ENCODE assay signal across 8 cellular contexts in the genomic region with DNA sequence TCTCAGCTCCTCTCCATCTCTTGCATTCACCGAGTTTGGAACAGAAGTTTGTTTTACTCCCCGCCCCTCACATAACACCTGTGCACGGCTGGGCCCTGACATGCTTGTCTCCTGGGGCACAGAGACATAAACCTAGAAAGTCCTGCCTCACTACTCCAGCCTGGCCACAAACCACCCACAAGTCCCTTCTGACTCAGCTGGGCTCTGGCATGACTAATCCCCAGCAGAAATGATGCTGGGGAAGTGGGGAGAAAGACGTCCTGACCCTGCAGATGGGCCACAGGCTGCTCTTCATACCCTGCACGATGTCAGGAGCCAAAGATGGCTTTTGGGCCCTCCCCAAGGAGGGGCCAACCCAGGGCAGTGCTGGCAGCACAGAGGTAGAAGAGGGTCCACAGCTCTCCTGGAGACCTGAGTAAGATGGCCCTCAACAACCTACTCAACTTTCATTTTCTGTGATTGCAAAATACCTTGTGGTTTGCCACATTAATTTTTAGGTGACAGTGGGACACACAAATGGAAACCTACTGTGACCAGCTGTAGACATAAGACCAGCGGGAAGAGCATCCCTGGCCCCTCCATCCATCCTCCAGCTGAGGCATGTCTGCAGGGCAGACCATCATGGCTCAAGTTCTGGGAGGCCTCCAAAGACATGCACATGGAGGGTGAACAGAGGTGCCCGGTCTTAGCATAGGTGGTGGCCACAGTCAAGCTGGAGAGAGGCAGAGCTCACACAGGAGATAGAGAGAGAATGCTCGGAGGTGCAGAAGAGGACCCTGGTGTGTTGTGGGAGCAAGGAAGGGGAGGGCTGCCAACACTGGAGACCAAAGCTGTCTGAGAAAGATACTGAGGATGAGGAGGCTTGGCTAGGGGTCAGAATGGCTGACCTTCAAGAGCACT. TPM values are rescaled to one million over a fixed set of nuclear protein-coding genes. Genes with fewer than 3 reads are reported as not detected.
A peak's percentile ranks its signal among the peaks of the same experiment; 100 is the strongest.
DNase-seq lines count a peak whose midpoint lies in the region; ATAC-seq, FAIRE-seq and TF ChIP-seq lines count a peak whose summit lies in the region.

No MANE protein-coding gene starts in this region.

- no peak for FAIRE-seq in HepG2 (lab: Jason Lieb, UNC)

- H3K9ac ChIP-seq in NT2/D1 (ENCODE audit: insufficient read length, low read depth) (peak overlapping the region; percentile 21), HepG2 (ENCODE audit: insufficient read depth, low read depth, low read length) (no peak overlapping the region)

- H3K27ac ChIP-seq in HepG2 (ENCODE audit: extremely low read length, insufficient read depth, low read length) (no peak overlapping the region), upper lobe of right lung (peak overlapping the region; percentile 4)

- TF ChIP-seq CTCF in HepG2 (CRISPR knock-in tag; IDR thresholded peaks at IDR 0.05): no peak
- TF ChIP-seq CTCF in upper lobe of right lung (IDR thresholded peaks at IDR 0.05): no peak

- TF ChIP-seq POLR2A in HepG2 (IDR thresholded peaks at IDR 0.05; ENCODE audit: insufficient read depth in 1 of 2, low read depth in 2 of 2, low read length in 2 of 2): no peak

- H3K4me1 Mint-ChIP-seq in activated T-helper 1 cell treated with anti-CD3 and anti-CD28 coated beads, Interleukin-12 subunit alpha, Interleukin-12 subunit beta, Interleukin-2, Interleukin-4 antibody, amounts not matched to agents 30 ng/mL and 10 ng/mL and 1 ng/mL, durations not matched to agents 14 hours and 24 hours and 36 hours (ENCODE audit: low read depth): peaks cover 40% of the 10 kb centered on the region

- H3K36me3 Mint-ChIP-seq in activated T-helper 1 cell treated with anti-CD3 and anti-CD28 coated beads, Interleukin-12 subunit alpha, Interleukin-12 subunit beta, Interleukin-2, Interleukin-4 antibody, amounts not matched to agents 30 ng/mL and 10 ng/mL and 1 ng/mL, durations not matched to agents 14 hours and 24 hours and 36 hours (ENCODE audit: low read depth): peaks cover 51% of the 10 kb centered on the region

- no peaks in the 10 kb centered on the region for H3K27me3 ChIP-seq in NT2/D1 (ENCODE audit: insufficient read depth, insufficient read length)
- no peaks in the 10 kb centered on the region for H3K27me3 ChIP-seq in HepG2 (ENCODE audit: control insufficient read depth in 1 of 2, insufficient read depth in 2 of 2, low read length in 2 of 2)
- H3K27me3 ChIP-seq in upper lobe of right lung: no peaks in the 10 kb centered on the region

- H3K4me3 ChIP-seq in NT2/D1 (ENCODE audit: insufficient read length, low read depth) (no peak overlapping the region), HepG2 (replicated peaks in 1 of 3; ENCODE audit: insufficient read depth in 1 of 3, low read depth in 2 of 3, low read length in 3 of 3) (no peak overlapping the region), upper lobe of right lung (no peak overlapping the region)

- DNase-seq in NT2/D1 (ENCODE audit: low read depth, low spot score): no peak
- DNase-seq in activated T-helper 1 cell treated with anti-CD3 and anti-CD28 coated beads, Interleukin-12 subunit alpha, Interleukin-12 subunit beta, Interleukin-2, Interleukin-4 antibody, amounts not matched to agents 30 ng/mL and 10 ng/mL and 1 ng/mL, durations not matched to agents 14 hours and 24 hours and 36 hours (ENCODE audit: low spot score): peak; percentile 76
- no peak for DNase-seq in HepG2 (ENCODE audit: low spot score)
- DNase-seq in upper lobe of right lung: no peak
- no peak for DNase-seq in NCI-H446 treated with DMSO at 0.1 percent for 48 hours (lab: John Stamatoyannopoulos, UW)
- no peak for DNase-seq in cardiac septum (ENCODE audit: low spot score)

- no peaks in the 10 kb centered on the region for H3K27me3 Mint-ChIP-seq in activated T-helper 1 cell treated with anti-CD3 and anti-CD28 coated beads, Interleukin-12 subunit alpha, Interleukin-12 subunit beta, Interleukin-2, Interleukin-4 antibody, amounts not matched to agents 30 ng/mL and 10 ng/mL and 1 ng/mL, durations not matched to agents 14 hours and 24 hours and 36 hours (ENCODE audit: insufficient read depth)

- no peak overlapping the region for H3K4me2 ChIP-seq in HepG2 (ENCODE audit: low read depth, low read length)

- CTCF ChIA-PET in HepG2 (lab: Yijun Ruan, JAX; ENCODE audit: low intra/inter-chr PET ratio, low total read pairs): no interaction called here

- H3K36me3 ChIP-seq in NT2/D1 (ENCODE audit: insufficient read depth, insufficient read length, low read length) (no peaks in the 10 kb centered on the region), HepG2 (replicated peaks in 1 of 2; ENCODE audit: control insufficient read depth in 1 of 2, insufficient read depth in 2 of 2, low read length in 2 of 2) (no peaks in the 10 kb centered on the region), upper lobe of right lung (peaks cover 18% of the 10 kb centered on the region)

- peak overlapping the region; percentile 40 for H3K27ac Mint-ChIP-seq in activated T-helper 1 cell treated with anti-CD3 and anti-CD28 coated beads, Interleukin-12 subunit alpha, Interleukin-12 subunit beta, Interleukin-2, Interleukin-4 antibody, amounts not matched to agents 30 ng/mL and 10 ng/mL and 1 ng/mL, durations not matched to agents 14 hours and 24 hours and 36 hours

- POLR2A ChIA-PET in HepG2 (lab: Yijun Ruan, JAX): no interaction called here

- in situ Hi-C loops in HepG2 (cut with HindIII; ENCODE audit: extremely low pct_ligation_motif_present, low pct_unique_long_range_greater_than_20kb): no loop called here

- H3K9me3 Mint-ChIP-seq in activated T-helper 1 cell treated with anti-CD3 and anti-CD28 coated beads, Interleukin-12 subunit alpha, Interleukin-12 subunit beta, Interleukin-2, Interleukin-4 antibody, amounts not matched to agents 30 ng/mL and 10 ng/mL and 1 ng/mL, durations not matched to agents 14 hours and 24 hours and 36 hours: no peaks in the 10 kb centered on the region

- 48% methylated on average over 8 of the region's 8 CpGs for WGBS in HepG2 (ENCODE audit: low lambda C conversion rate)

- ATAC-seq in GM18519 (IDR thresholded peaks at IDR 0.05; ENCODE audit: low FRiP score, unreplicated experiment): peak; percentile 93
- ATAC-seq in HG02870 (IDR thresholded peaks at IDR 0.05; ENCODE audit: unreplicated experiment): peak; percentile 95
- ATAC-seq in HepG2: no peak
- ATAC-seq in upper lobe of right lung: peak; percentile 78

- BruUV-seq in HepG2 (replicated peaks; lab: Mats Ljungman, UMichigan): no TSS peak

- H3K4me3 Mint-ChIP-seq in activated T-helper 1 cell treated with anti-CD3 and anti-CD28 coated beads, Interleukin-12 subunit alpha, Interleukin-12 subunit beta, Interleukin-2, Interleukin-4 antibody, amounts not matched to agents 30 ng/mL and 10 ng/mL and 1 ng/mL, durations not matched to agents 14 hours and 24 hours and 36 hours: peak overlapping the region; percentile 53

- no peak for TF ChIP-seq EP300 in HepG2 (IDR thresholded peaks at IDR 0.05; ENCODE audit: low read depth in 2 of 2, low read length in 2 of 2)
- TF ChIP-seq EP300 in HepG2 (CRISPR knock-in tag; IDR thresholded peaks at IDR 0.05; ENCODE audit: borderline replicate concordance): no peak

- H3K79me2 ChIP-seq in HepG2 (ENCODE audit: insufficient read depth, low read length): no peaks in the 10 kb centered on the region

- intact Hi-C loops in activated T-helper 1 cell treated with anti-CD3 and anti-CD28 coated beads, Interleukin-12 subunit alpha, Interleukin-12 subunit beta, Interleukin-2, Interleukin-4 antibody, amounts not matched to agents 30 ng/mL and 10 ng/mL and 1 ng/mL, durations not matched to agents 14 hours and 24 hours and 36 hours (cut with micrococcal nuclease): loop anchor here (1.0 to 2.0 kb wide), 8 partner anchors 13 to 257 kb away; no protein-coding TSS in a partner anchor
- intact Hi-C loops in HepG2 (cut with micrococcal nuclease; ENCODE audit: unreplicated experiment) (no loop called here), upper lobe of right lung (cut with DNase I) (no loop called here), cardiac septum (cut with DNase I) (loop anchor here (5.0 kb wide), 1 partner anchor 36 kb away; no protein-coding TSS in a partner anchor)

- no peaks in the 10 kb centered on the region for H3K9me3 ChIP-seq in NT2/D1 (ENCODE audit: insufficient read depth, low read length)
- H3K9me3 ChIP-seq in HepG2 (ENCODE audit: low read length): no peaks in the 10 kb centered on the region
- H3K9me3 ChIP-seq in upper lobe of right lung: no peaks in the 10 kb centered on the region

- H2AFZ ChIP-seq in HepG2 (ENCODE audit: low read length): no peak overlapping the region

- H4K20me1 ChIP-seq in HepG2 (ENCODE audit: insufficient read depth, low read length): no peaks in the 10 kb centered on the region

- H3K4me1 ChIP-seq in NT2/D1 (ENCODE audit: insufficient read depth, insufficient read length) (peaks cover 15% of the 10 kb centered on the region), HepG2 (ENCODE audit: insufficient read depth, low read length) (peaks cover under 1% of the 10 kb centered on the region; the same call in 1 of the 2 replicates), upper lobe of right lung (peaks cover 44% of the 10 kb centered on the region)

- no peak for TF ChIP-seq RAD21 in HepG2 (CRISPR knock-in tag; IDR thresholded peaks at IDR 0.05)

RNA-seq across cellular contexts. Expression of a gene that starts 40.0 kb away (rescaled TPM):
- total RNA-seq in activated T-helper 1 cell treated with anti-CD3 and anti-CD28 coated beads, Interleukin-12 subunit alpha, Interleukin-12 subunit beta, Interleukin-2, Interleukin-4 antibody, amounts not matched to agents 30 ng/mL and 10 ng/mL and 1 ng/mL, durations not matched to agents 14 hours and 24 hours and 36 hours: 101 and 105 TPM in 2 replicates
- 29.1 and 39.4 TPM in 2 replicates for total RNA-seq in HepG2 (2016; rRNA removed; fragmentation: Illumina TruSeq; extraction: Trizol)
- total RNA-seq in HepG2 (2016; cell fraction: cytosol; rRNA removed; fragmentation: Illumina TruSeq; extraction: Trizol; ENCODE audit: low read depth): 5.8 and 6.2 TPM in 2 replicates
- 31.7 and 35.2 TPM in 2 replicates for total RNA-seq in HepG2 (2016; cell fraction: insoluble cytoplasmic fraction; rRNA removed; fragmentation: Illumina TruSeq; extraction: Trizol)
- total RNA-seq in HepG2 (2016; cell fraction: membrane; rRNA removed; fragmentation: Illumina TruSeq; extraction: Trizol): 15.9 and 18.0 TPM in 2 replicates
- total RNA-seq in HepG2 (2016; cell fraction: nucleus; rRNA removed; fragmentation: Illumina TruSeq; extraction: Trizol): 35.9 and 36.0 TPM in 2 replicates
- polyA plus RNA-seq in HepG2 (2011; rRNA removed): 14.7 and 16.4 TPM in 2 replicates
- 10.1 and 10.9 TPM in 2 replicates for polyA plus RNA-seq in HepG2 (2011; cell fraction: cytosol; rRNA removed)
- 45.7 and 53.5 TPM in 2 replicates for polyA plus RNA-seq in HepG2 (2011; cell fraction: nucleus; rRNA removed)
- 25.9 and 28.5 TPM in 2 replicates for polyA plus RNA-seq in HepG2 (2012)
- 4.3 and 5.0 TPM in 2 replicates for polyA plus RNA-seq in HepG2 (2016; cell fraction: cytosol; fragmentation: Illumina TruSeq; extraction: Trizol; ENCODE audit: low read depth)
- polyA plus RNA-seq in HepG2 (2016; cell fraction: insoluble cytoplasmic fraction; fragmentation: Illumina TruSeq; extraction: Trizol; ENCODE audit: low read depth): 43.9 and 48.4 TPM in 2 replicates
- polyA plus RNA-seq in HepG2 (2016; cell fraction: membrane; fragmentation: Illumina TruSeq; extraction: Trizol; ENCODE audit: low read depth): 10.6 and 11.7 TPM in 2 replicates
- polyA plus RNA-seq in HepG2 (2016; cell fraction: nucleus; fragmentation: Illumina TruSeq; extraction: Trizol; ENCODE audit: insufficient read depth, low read depth): 105 and 111 TPM in 2 replicates
- 11.0 and 59.1 TPM in 2 replicates for polyA minus RNA-seq in HepG2 (2011; rRNA and poly(A)+ RNA removed; ENCODE audit: low replicate concordance)
- 17.0 and 17.9 TPM in 2 replicates for polyA minus RNA-seq in HepG2 (2011; cell fraction: cytosol; rRNA and poly(A)+ RNA removed)
- polyA minus RNA-seq in HepG2 (2011; cell fraction: nucleus; rRNA and poly(A)+ RNA removed): 33.1 and 38.8 TPM in 2 replicates
- 31.3 TPM for total RNA-seq in upper lobe of right lung
- total RNA-seq in cardiac septum: 24.9 TPM

Comparison
In these comparisons a context has a peak if more than half of its experiments do, and no peak if none do; other contexts are left out.
1. intact Hi-C loops: an anchor here in activated T-helper 1 cell treated with anti-CD3 and anti-CD28 coated beads, Interleukin-12 subunit alpha, Interleukin-12 subunit beta, Interleukin-2, Interleukin-4 antibody, amounts not matched to agents 30 ng/mL and 10 ng/mL and 1 ng/mL, durations not matched to agents 14 hours and 24 hours and 36 hours (1.0 to 2.0 kb wide) and cardiac septum (5.0 kb wide); none called in HepG2 and upper lobe of right lung.